12 cellular contexts compared by ENCODE assay signal in genomic region chr4:158996669-158997074, GRCh38.
DNase-seq lines count a peak whose midpoint lies in the region; ATAC-seq, FAIRE-seq and TF ChIP-seq lines count a peak whose summit lies in the region.
"Had no signal": no experiment of that assay in that cellular context is flagged by ENCODE, and none has a peak within 500 bp of the region (broad histone marks: within the 10 kb centered on the region; RNA-seq: fewer than 3 reads in every experiment).

No MANE protein-coding gene starts in this region.

- WGBS in small intestine, 3 donors: 24 to 48% (median 27%) methylated on average over 3 of the region's 3 CpGs
- 71 to 73% methylated on average over 1 to 3 of the region's 3 CpGs for WGBS in endodermal cell (ENCODE audit: insufficient coverage in 1 of 2, insufficient read length in 1 of 2), 2 experiments

- POLR2A ChIA-PET in PC-9 (lab: Charles Lee; ENCODE audit: unreplicated experiment): interaction anchor here (0.5 to 1.4 kb wide), 8 partner anchors 10 to 339 kb away, joined by 4 to 17 read pairs (median 6); no protein-coding TSS in a partner anchor

- H3K4me1 Mint-ChIP-seq in endodermal cell: peaks cover 4% of the 10 kb centered on the region

- no peaks in the 10 kb centered on the region for H4K20me1 ChIP-seq in PC-9 (ENCODE audit: insufficient read depth)

- peak; percentile 87 for DNase-seq in HCEC 1CT
- DNase-seq in PC-9: peak; percentile 41 to 93
- DNase-seq in fibroblast of mammary gland (ENCODE audit: low read depth): peak; percentile 98
- DNase-seq in sciatic nerve (ENCODE audit: low spot score): no peak
- DNase-seq in small intestine: no peak
- DNase-seq in endodermal cell: no peak
- no peak for DNase-seq in activated CD4-positive, alpha-beta T cell treated with anti-CD3 and anti-CD28 coated beads, Interleukin-2, amount 50 U/mL, for 1 hour
- DNase-seq: nucleus accumbens, T-helper 9 cell had no signal

- H2AFZ ChIP-seq in PC-9: no peak overlapping the region

- H3K27ac ChIP-seq in PC-9 (peak overlapping the region; percentile 78), small intestine (ENCODE audit: low read depth in 1 of 2, low read length in 1 of 2) (no peak overlapping the region), endodermal cell (ENCODE audit: low read depth, low read length) (no peak overlapping the region)
- H3K27ac ChIP-seq: tibial nerve had no signal

- H3K9me3 ChIP-seq in PC-9 (ENCODE audit: insufficient read depth, low read depth): no peaks in the 10 kb centered on the region
- no peaks in the 10 kb centered on the region for H3K9me3 ChIP-seq in small intestine (ENCODE audit: control insufficient read depth, low read depth)
- H3K9me3 ChIP-seq in endodermal cell (ENCODE audit: control insufficient read depth, low read length): no peaks in the 10 kb centered on the region
- H3K9me3 ChIP-seq: tibial nerve had no signal

- intact Hi-C loops in PC-9 (cut with micrococcal nuclease; ENCODE audit: unreplicated experiment): loop anchor here (2.0 to 5.0 kb wide), 4 partner anchors 106 to 178 kb away; partner anchors contain the start of gene RAPGEF2
- intact Hi-C loops in sciatic nerve (cut with DNase I): no loop called here

- no peaks in the 10 kb centered on the region for H3K9me2 ChIP-seq in PC-9 (ENCODE audit: insufficient read depth)

- BruUV-seq in PC-9 (replicated peaks; lab: Mats Ljungman, UMichigan): no TSS peak

- H3K4me2 ChIP-seq in PC-9: peak overlapping the region; percentile 40

- no peak overlapping the region for H3K9ac ChIP-seq in endodermal cell (ENCODE audit: extremely low read depth, low read length, poor library complexity, severe bottlenecking)

- H3K4me3 ChIP-seq in PC-9 (no peak overlapping the region), fibroblast of mammary gland (ENCODE audit: control insufficient read depth, low read depth, low read length) (no peak overlapping the region), small intestine (ENCODE audit: low read depth in 1 of 2, low read length in 2 of 2) (no peak overlapping the region), endodermal cell (ENCODE audit: low read length) (no peak overlapping the region)
- H3K4me3 ChIP-seq: tibial nerve had no signal

- peaks cover 4% of the 10 kb centered on the region; the same call in 1 of the 2 replicates for H3F3A ChIP-seq in PC-9 (ENCODE audit: insufficient read depth, low read depth)

- H3K27me3 Mint-ChIP-seq in endodermal cell (ENCODE audit: insufficient read depth): no peaks in the 10 kb centered on the region

- no peaks in the 10 kb centered on the region for H3K9me3 Mint-ChIP-seq in endodermal cell

- CTCF ChIA-PET in PC-9 (lab: Charles Lee): interaction anchor here (0.6 to 1.2 kb wide), 2 partner anchors 220 to 421 kb away, joined by 4 read pairs; no protein-coding TSS in a partner anchor

- H3K4me3 Mint-ChIP-seq in endodermal cell: no peak overlapping the region

- no peak for FAIRE-seq in small intestine (lab: Jason Lieb, UNC)
- FAIRE-seq: colon had no signal

- ATAC-seq in sciatic nerve (peak; percentile 80), HG03108 (IDR thresholded peaks at IDR 0.05; ENCODE audit: unreplicated experiment) (no peak)

- H3K36me3 ChIP-seq in PC-9 (ENCODE audit: low read depth) (no peaks in the 10 kb centered on the region), small intestine (ENCODE audit: control insufficient read depth in 2 of 2, insufficient read depth in 2 of 2, low read length in 2 of 2) (no peaks in the 10 kb centered on the region), endodermal cell (ENCODE audit: control insufficient read depth, insufficient read depth, low read length) (no peaks in the 10 kb centered on the region)
- H3K36me3 ChIP-seq: tibial nerve had no signal

- no peaks in the 10 kb centered on the region for H3K79me2 ChIP-seq in PC-9 (ENCODE audit: low read depth)

- H3K36me3 Mint-ChIP-seq in endodermal cell (ENCODE audit: low read depth): no peaks in the 10 kb centered on the region

- TF ChIP-seq CTCF in PC-9 (conservative IDR thresholded peaks at IDR 0.05): no peak
- no peak for TF ChIP-seq CTCF in fibroblast of mammary gland (conservative IDR thresholded peaks at IDR 0.05; ENCODE audit: control insufficient read depth, insufficient read depth, low read depth, low read length)
- TF ChIP-seq CTCF in endodermal cell (conservative IDR thresholded peaks at IDR 0.05): no peak

- H3K4me1 ChIP-seq in PC-9 (replicated peaks; ENCODE audit: insufficient read depth) (peaks cover 25% of the 10 kb centered on the region), small intestine (ENCODE audit: control insufficient read depth in 2 of 2, insufficient read depth in 1 of 2, low read depth in 1 of 2, low read length in 1 of 2) (no peaks in the 10 kb centered on the region), endodermal cell (ENCODE audit: control insufficient read depth, insufficient read depth, low read length) (no peaks in the 10 kb centered on the region)

- H3K27me3 ChIP-seq in PC-9 (ENCODE audit: insufficient read depth, low read depth) (no peaks in the 10 kb centered on the region), small intestine (ENCODE audit: control insufficient read depth in 2 of 2, insufficient read depth in 2 of 2, low read length in 2 of 2) (no peaks in the 10 kb centered on the region), endodermal cell (ENCODE audit: control insufficient read depth, insufficient read depth, low read length, poor library complexity, severe bottlenecking) (no peaks in the 10 kb centered on the region)
- H3K27me3 ChIP-seq: tibial nerve had no signal

- H3K27ac Mint-ChIP-seq in endodermal cell: no peak overlapping the region

Comparison
In these comparisons a context has a peak if more than half of its experiments do, and no peak if none do; other contexts are left out.
1. DNase-seq: peak in HCEC 1CT (single experiment), PC-9 (2 of 2) and fibroblast of mammary gland (single experiment); none in sciatic nerve (single experiment), small intestine (single experiment), endodermal cell (single experiment) and activated CD4-positive, alpha-beta T cell treated with anti-CD3 and anti-CD28 coated beads, Interleukin-2, amount 50 U/mL, for 1 hour (single experiment).